Comparison of ENCODE assay signal across 20 cellular contexts in genomic region chr3:65671004-65671403, GRCh38.
"Had no signal": no experiment of that assay in that cellular context is flagged by ENCODE, and none has a peak within 500 bp of the region (broad histone marks: within the 10 kb centered on the region; RNA-seq: fewer than 3 reads in every experiment).

No MANE protein-coding gene starts in this region.

- ATAC-seq: left ventricle myocardium superior; natural killer cell treated with Interleukin-12 subunit alpha and Interleukin-12 subunit beta and Interleukin-15 and Interleukin-18, amount 100 ng/mL, for 72 hours; stimulated activated naive CD8-positive, alpha-beta T cell treated with anti-CD3 and anti-CD28 coated beads, Interleukin-15, Interleukin-2, amounts not matched to agents 100 U/mL and 50 U/mL, for 24 hours had no signal

- H3K36me3 Mint-ChIP-seq: activated CD4-positive, alpha-beta memory T cell treated with anti-CD3 and anti-CD28 coated beads for 36 hours; activated naive CD8-positive, alpha-beta T cell treated with anti-CD3 and anti-CD28 coated beads, Interleukin-2, amount 10 ng/mL, durations not matched to agents 7 days and 5 days; natural killer cell treated with Interleukin-12 subunit alpha and Interleukin-12 subunit beta and Interleukin-15 and Interleukin-18, amount 100 ng/mL, for 72 hours had no signal

- H3K4me1 ChIP-seq: right atrium auricular region, upper lobe of left lung had no signal

- H3K4me3 ChIP-seq: esophagus squamous epithelium, right atrium auricular region, upper lobe of left lung had no signal

- H3K9me3 ChIP-seq: esophagus squamous epithelium, right atrium auricular region, upper lobe of left lung had no signal

- H3K27me3 Mint-ChIP-seq: activated CD4-positive, alpha-beta memory T cell treated with anti-CD3 and anti-CD28 coated beads for 36 hours; activated naive CD8-positive, alpha-beta T cell treated with anti-CD3 and anti-CD28 coated beads, Interleukin-2, amount 10 ng/mL, durations not matched to agents 7 days and 5 days; natural killer cell treated with Interleukin-12 subunit alpha and Interleukin-12 subunit beta and Interleukin-15 and Interleukin-18, amount 100 ng/mL, for 72 hours; progenitor cell of endocrine pancreas had no signal

- H3K4me3 Mint-ChIP-seq: activated CD4-positive, alpha-beta memory T cell treated with anti-CD3 and anti-CD28 coated beads for 36 hours; activated naive CD8-positive, alpha-beta T cell treated with anti-CD3 and anti-CD28 coated beads, Interleukin-2, amount 10 ng/mL, durations not matched to agents 7 days and 5 days; natural killer cell treated with Interleukin-12 subunit alpha and Interleukin-12 subunit beta and Interleukin-15 and Interleukin-18, amount 100 ng/mL, for 72 hours; T-helper 1 cell treated with Interleukin-12 subunit alpha and Interleukin-12 subunit beta and Interleukin-4 antibody, amounts not matched to agents 30 μg/mL and 1 μg/mL, for 36 hours had no signal

- H3K9me3 Mint-ChIP-seq: activated CD4-positive, alpha-beta memory T cell treated with anti-CD3 and anti-CD28 coated beads for 36 hours; activated naive CD8-positive, alpha-beta T cell treated with anti-CD3 and anti-CD28 coated beads, Interleukin-2, amount 10 ng/mL, durations not matched to agents 7 days and 5 days; natural killer cell treated with Interleukin-12 subunit alpha and Interleukin-12 subunit beta and Interleukin-15 and Interleukin-18, amount 100 ng/mL, for 72 hours; T-helper 1 cell treated with Interleukin-12 subunit alpha and Interleukin-12 subunit beta and Interleukin-4 antibody, amounts not matched to agents 30 μg/mL and 1 μg/mL, for 36 hours had no signal

- H3K27ac Mint-ChIP-seq: activated CD4-positive, alpha-beta memory T cell treated with anti-CD3 and anti-CD28 coated beads for 36 hours; activated naive CD8-positive, alpha-beta T cell treated with anti-CD3 and anti-CD28 coated beads, Interleukin-2, amount 10 ng/mL, durations not matched to agents 7 days and 5 days; natural killer cell treated with Interleukin-12 subunit alpha and Interleukin-12 subunit beta and Interleukin-15 and Interleukin-18, amount 100 ng/mL, for 72 hours; progenitor cell of endocrine pancreas; T-helper 1 cell treated with Interleukin-12 subunit alpha and Interleukin-12 subunit beta and Interleukin-4 antibody, amounts not matched to agents 30 μg/mL and 1 μg/mL, for 36 hours had no signal

- H3K4me1 Mint-ChIP-seq: activated naive CD8-positive, alpha-beta T cell treated with anti-CD3 and anti-CD28 coated beads, Interleukin-2, amount 10 ng/mL, durations not matched to agents 7 days and 5 days had no signal

- H3K36me3 ChIP-seq: esophagus squamous epithelium, right atrium auricular region, upper lobe of left lung had no signal

- DNase-seq: activated CD4-positive, alpha-beta memory T cell treated with anti-CD3 and anti-CD28 coated beads for 36 hours; activated CD4-positive, alpha-beta T cell treated with anti-CD3 and anti-CD28 coated beads for 4 hours; activated CD4-positive, CD25-positive, alpha-beta regulatory T cell; activated naive CD4-positive, alpha-beta T cell treated with Interleukin-2 at 50 U/mL for 16 hours; activated naive CD8-positive, alpha-beta T cell treated with anti-CD3 and anti-CD28 coated beads, Interleukin-2, amount 10 ng/mL, durations not matched to agents 7 days and 5 days; activated T-cell treated with anti-CD3 and anti-CD28 coated beads, Interleukin-2, amount 50 U/mL, for 48 hours; dermis blood vessel endothelial cell; effector CD8-positive, alpha-beta T cell; esophagus squamous epithelium; hypothalamus; left ventricle myocardium superior; midbrain; stimulated activated CD4-positive, alpha-beta T cell treated with anti-CD3 and anti-CD28 coated beads, Interleukin-12 subunit alpha, Interleukin-12 subunit beta, amount 100 ng/mL, for 4 hours; stimulated activated CD4-positive, alpha-beta T cell treated with anti-CD3 and anti-CD28 coated beads, Interleukin-4, amount 100 ng/mL, for 4 hours; stimulated activated naive CD8-positive, alpha-beta T cell treated with anti-CD3 and anti-CD28 coated beads, Interleukin-15, Interleukin-2, amounts not matched to agents 100 U/mL and 50 U/mL, for 24 hours; upper lobe of left lung had no signal

- H3K27ac ChIP-seq: esophagus squamous epithelium, right atrium auricular region, upper lobe of left lung had no signal

- H3K27me3 ChIP-seq: esophagus squamous epithelium, right atrium auricular region, upper lobe of left lung had no signal
